In genomic region chr3:16249336-16249735, GRCh38 we compare ENCODE assay signal across 8 cellular contexts. TPM values are rescaled to one million over a fixed set of nuclear protein-coding genes. Genes with fewer than 3 reads are reported as not detected.
DNase-seq lines count a peak whose midpoint lies in the region; ATAC-seq, FAIRE-seq and TF ChIP-seq lines count a peak whose summit lies in the region.

No MANE protein-coding gene starts in this region.

- no TSS peak for BruUV-seq in K562 (replicated peaks; lab: Mats Ljungman, UMichigan)

- DNase-seq in activated naive CD8-positive, alpha-beta T cell treated with anti-CD3 and anti-CD28 coated beads, Interleukin-2, amount 50 U/mL, for 24 hours: peak; percentile 29
- no peak for DNase-seq in activated naive CD8-positive, alpha-beta T cell treated with anti-CD3 and anti-CD28 coated beads for 36 hours
- DNase-seq in MM.1S: peak; percentile 14
- DNase-seq in K562 (ENCODE audit: extremely low read depth in 1 of 4, low spot score in 3 of 4): peak; percentile 57 to 71 (median 58)
- no peak for DNase-seq in progenitor cell of endocrine pancreas (ENCODE audit: low spot score, unreplicated experiment)
- no peak for DNase-seq in esophagus squamous epithelium (lab: John Stamatoyannopoulos, UW)
- no peak for DNase-seq in C1 segment of cervical spinal cord (lab: John Stamatoyannopoulos, UW)

- H4K20me1 ChIP-seq in MM.1S (ENCODE audit: insufficient read depth, low read length) (no peaks in the 10 kb centered on the region), K562 (replicated peaks; ENCODE audit: control insufficient read depth, insufficient read depth, low read length) (0 out of 2 replicates have a peak, but pooled peaks cover 5% of the 10 kb centered on the region)

- H3K79me2 ChIP-seq in MM.1S (ENCODE audit: low read length) (no peaks in the 10 kb centered on the region), K562 (ENCODE audit: control insufficient read depth, insufficient read depth, low read length) (no peaks in the 10 kb centered on the region)

- no peaks in the 10 kb centered on the region for H3K9me2 ChIP-seq in MM.1S (replicated peaks; ENCODE audit: insufficient read depth, low read length)

- intact Hi-C loops in K562 (cut with micrococcal nuclease): loop anchor here (1.0 kb wide), 1 partner anchor 301 kb away; no protein-coding TSS in a partner anchor
- intact Hi-C loops in esophagus squamous epithelium (cut with DNase I): loop anchor here (10.0 kb wide), 1 partner anchor 435 kb away; no protein-coding TSS in a partner anchor

- in situ Hi-C loops in K562 (cut with MboI): loop anchor here (5.0 to 10.0 kb wide), 3 partner anchors 205 to 625 kb away; no protein-coding TSS in a partner anchor

- no peaks in the 10 kb centered on the region for H3K9me3 ChIP-seq in MM.1S (replicated peaks; ENCODE audit: insufficient read depth, low read length)
- no peaks in the 10 kb centered on the region for H3K9me3 ChIP-seq in K562 (replicated peaks; ENCODE audit: control insufficient read depth, insufficient read depth, low read depth, low read length)
- H3K9me3 ChIP-seq in esophagus squamous epithelium: no peaks in the 10 kb centered on the region

- FAIRE-seq in K562 (lab: Jason Lieb, UNC): peak; percentile 6

- no peaks in the 10 kb centered on the region for H3K27me3 Mint-ChIP-seq in activated naive CD8-positive, alpha-beta T cell treated with anti-CD3 and anti-CD28 coated beads, Interleukin-2, amount 50 U/mL, for 24 hours
- no peaks in the 10 kb centered on the region for H3K27me3 Mint-ChIP-seq in activated naive CD8-positive, alpha-beta T cell treated with anti-CD3 and anti-CD28 coated beads for 36 hours
- no peaks in the 10 kb centered on the region for H3K27me3 Mint-ChIP-seq in progenitor cell of endocrine pancreas

- no peak overlapping the region for H3K4me3 Mint-ChIP-seq in activated naive CD8-positive, alpha-beta T cell treated with anti-CD3 and anti-CD28 coated beads, Interleukin-2, amount 50 U/mL, for 24 hours
- no peak overlapping the region for H3K4me3 Mint-ChIP-seq in activated naive CD8-positive, alpha-beta T cell treated with anti-CD3 and anti-CD28 coated beads for 36 hours
- H3K4me3 Mint-ChIP-seq in progenitor cell of endocrine pancreas (ENCODE audit: low read depth): no peak overlapping the region

- TF ChIP-seq POLR2A in K562 (conservative IDR thresholded peaks at IDR 0.05) (no peak), esophagus squamous epithelium (IDR thresholded peaks at IDR 0.05) (no peak)

- no peak for TF ChIP-seq EP300 in K562 (IDR thresholded peaks at IDR 0.05; ENCODE audit: low read length)

- no peak overlapping the region for H3K9ac ChIP-seq in MM.1S (ENCODE audit: low read length)
- no peak overlapping the region for H3K9ac ChIP-seq in K562 (ENCODE audit: insufficient read depth in 1 of 2, low read depth in 2 of 2, low read length in 2 of 2)

- no peaks in the 10 kb centered on the region for H3K4me1 ChIP-seq in MM.1S (ENCODE audit: low read length)
- H3K4me1 ChIP-seq in K562 (replicated peaks in 1 of 2; ENCODE audit: control insufficient read depth in 2 of 2, insufficient read depth in 2 of 2, low read length in 2 of 2): peaks cover 3 to 4% of the 10 kb centered on the region in 2 experiments; a peak in 2 of 5 replicates
- peaks cover 0 to 17% (median 11%) of the 10 kb centered on the region in 3 donors for H3K4me1 ChIP-seq in esophagus squamous epithelium

- H3K9me1 ChIP-seq in K562 (ENCODE audit: control insufficient read depth, insufficient read depth, low read length): no peaks in the 10 kb centered on the region

- POLR2A ChIA-PET in K562 (lab: Yijun Ruan, JAX): no interaction called here

- no peaks in the 10 kb centered on the region for H3F3A ChIP-seq in MM.1S (ENCODE audit: insufficient read depth, low read length)

- no peaks in the 10 kb centered on the region for H3K36me3 Mint-ChIP-seq in activated naive CD8-positive, alpha-beta T cell treated with anti-CD3 and anti-CD28 coated beads, Interleukin-2, amount 50 U/mL, for 24 hours (ENCODE audit: low read depth)
- H3K36me3 Mint-ChIP-seq in activated naive CD8-positive, alpha-beta T cell treated with anti-CD3 and anti-CD28 coated beads for 36 hours: no peaks in the 10 kb centered on the region
- H3K36me3 Mint-ChIP-seq in progenitor cell of endocrine pancreas (ENCODE audit: insufficient read depth): no peaks in the 10 kb centered on the region

- H3K27ac ChIP-seq in MM.1S (ENCODE audit: low read length): no peak overlapping the region
- H3K27ac ChIP-seq in K562 (ENCODE audit: extremely low read depth, low read depth, low read length): no peak overlapping the region
- H3K27ac ChIP-seq in esophagus squamous epithelium: no peak overlapping the region

- no peak overlapping the region for H3K27ac Mint-ChIP-seq in activated naive CD8-positive, alpha-beta T cell treated with anti-CD3 and anti-CD28 coated beads, Interleukin-2, amount 50 U/mL, for 24 hours
- H3K27ac Mint-ChIP-seq in activated naive CD8-positive, alpha-beta T cell treated with anti-CD3 and anti-CD28 coated beads for 36 hours: no peak overlapping the region
- no peak overlapping the region for H3K27ac Mint-ChIP-seq in progenitor cell of endocrine pancreas

- H3K4me1 Mint-ChIP-seq in activated naive CD8-positive, alpha-beta T cell treated with anti-CD3 and anti-CD28 coated beads, Interleukin-2, amount 50 U/mL, for 24 hours: peaks cover 3% of the 10 kb centered on the region
- peaks cover 5% of the 10 kb centered on the region for H3K4me1 Mint-ChIP-seq in activated naive CD8-positive, alpha-beta T cell treated with anti-CD3 and anti-CD28 coated beads for 36 hours
- peaks cover 4% of the 10 kb centered on the region for H3K4me1 Mint-ChIP-seq in progenitor cell of endocrine pancreas (ENCODE audit: low read depth)

- H3K4me2 ChIP-seq in MM.1S (ENCODE audit: low read depth, low read length) (no peak overlapping the region), K562 (ENCODE audit: insufficient read depth, low read length) (no peak overlapping the region)

- H3K27me3 ChIP-seq in MM.1S (replicated peaks; ENCODE audit: insufficient read depth, low read length) (no peaks in the 10 kb centered on the region), K562 (ENCODE audit: control insufficient read depth in 2 of 2, insufficient read depth in 2 of 2, low read length in 2 of 2) (peaks cover 8 to 31% of the 10 kb centered on the region in 2 experiments), esophagus squamous epithelium (peaks cover 0 to 4% (median 0%) of the 10 kb centered on the region in 4 donors)

- H2AFZ ChIP-seq in MM.1S (ENCODE audit: low read length): no peak overlapping the region
- no peak overlapping the region for H2AFZ ChIP-seq in K562 (ENCODE audit: low read depth, low read length)

- H3K36me3 ChIP-seq in MM.1S (replicated peaks; ENCODE audit: insufficient read depth, low read length) (no peaks in the 10 kb centered on the region), K562 (ENCODE audit: control insufficient read depth, insufficient read depth, low read length) (no peaks in the 10 kb centered on the region), esophagus squamous epithelium (no peaks in the 10 kb centered on the region)

- peak; percentile 37 to 59; a peak in 3 of 4 replicates for TF ChIP-seq RAD21 in K562 (CRISPR knock-in tag; conservative IDR thresholded peaks at IDR 0.05 in 1 of 2, IDR thresholded peaks at IDR 0.05 in 1 of 2)

- no peak for ATAC-seq in activated naive CD8-positive, alpha-beta T cell treated with anti-CD3 and anti-CD28 coated beads, Interleukin-2, amount 50 U/mL, for 24 hours
- peak; percentile 83 for ATAC-seq in K562
- ATAC-seq in GM21526 (IDR thresholded peaks at IDR 0.05; ENCODE audit: low FRiP score, unreplicated experiment): no peak

- TF ChIP-seq CTCF in MM.1S (IDR thresholded peaks at IDR 0.05; ENCODE audit: low read length) (peak; percentile 43), K562 (IDR thresholded peaks at IDR 0.05 in 2 of 3, conservative IDR thresholded peaks at IDR 0.05 in 1 of 3; ENCODE audit: insufficient read depth in 2 of 3, low read depth in 1 of 3, low read length in 3 of 3) (peak; percentile 53 to 84 (median 79)), progenitor cell of endocrine pancreas (IDR thresholded peaks at IDR 0.05; ENCODE audit: unreplicated experiment) (peak; percentile 41), esophagus squamous epithelium (IDR thresholded peaks at IDR 0.05) (peak in 1 of 6 experiments; percentile 14)

- H3K4me3 ChIP-seq in MM.1S (ENCODE audit: low read length) (no peak overlapping the region), K562 (no peak overlapping the region), esophagus squamous epithelium (no peak overlapping the region)

- whole genome bisulfite sequencing in K562 (ENCODE audit: insufficient coverage, low coverage, missing lambda C conversion rate): 0% methylated on average over 3 of the region's 3 CpGs
- WGBS in esophagus squamous epithelium, 2 donors: 0 to 28% methylated on average over 1 to 2 of the region's 3 CpGs

- CTCF ChIA-PET in K562 (lab: Yijun Ruan, JAX; ENCODE audit: low intra/inter-chr PET ratio): interaction anchor here (4.7 kb wide), 1 partner anchor 201 kb away, joined by 31 read pairs; no protein-coding TSS in a partner anchor

- no peaks in the 10 kb centered on the region for H3K9me3 Mint-ChIP-seq in activated naive CD8-positive, alpha-beta T cell treated with anti-CD3 and anti-CD28 coated beads, Interleukin-2, amount 50 U/mL, for 24 hours
- H3K9me3 Mint-ChIP-seq in activated naive CD8-positive, alpha-beta T cell treated with anti-CD3 and anti-CD28 coated beads for 36 hours: no peaks in the 10 kb centered on the region
- no peaks in the 10 kb centered on the region for H3K9me3 Mint-ChIP-seq in progenitor cell of endocrine pancreas (ENCODE audit: low read depth)

RNA-seq across cellular contexts. Expression of gene DPH3, which starts 15.4 kb away (rescaled TPM):
- total RNA-seq in activated naive CD8-positive, alpha-beta T cell treated with anti-CD3 and anti-CD28 coated beads for 36 hours: 10 to 100 TPM; 28.2 to 28.7 TPM
- 3.7 and 8.1 TPM in 2 replicates for total RNA-seq in K562 (2011; cell fraction: chromatin; rRNA removed; ENCODE audit: low replicate concordance)
- 3.0 and 3.2 TPM in 2 replicates for total RNA-seq in K562 (2011; cell fraction: nucleolus; rRNA removed)
- total RNA-seq in K562 (2011; cell fraction: nucleoplasm; rRNA removed): 6.1 and 11.6 TPM in 2 replicates
- total RNA-seq in K562 (2014; rRNA removed): 15.9 and 16.0 TPM in 2 replicates
- 32.8 and 34.2 TPM in 2 replicates for total RNA-seq in K562 (2014; rRNA removed; fragmentation: Illumina TruSeq; extraction: Trizol)
- 26.9 and 30.3 TPM in 2 replicates for total RNA-seq in K562 (2015; rRNA removed; fragmentation: Illumina TruSeq; extraction: Trizol)
- total RNA-seq in K562 (2021): 44.0 and 46.0 TPM in 2 replicates
- polyA plus RNA-seq in K562 (2011; rRNA removed): 48.3 and 62.7 TPM in 2 replicates
- polyA plus RNA-seq in K562 (2011; cell fraction: cytosol; rRNA removed): 8.6 and 12.8 TPM in 2 replicates
- polyA plus RNA-seq in K562 (2011; cell fraction: nucleus; rRNA removed): 5.3 and 11.8 TPM in 2 replicates
- polyA plus RNA-seq in K562 (2012): 26.1 and 35.0 TPM in 2 replicates
- polyA plus RNA-seq in K562 (2014; fragmentation: Illumina TruSeq; extraction: Trizol): 36.6 and 38.7 TPM in 2 replicates
- 100 to 1,000 TPM; 131 TPM for polyA plus RNA-seq in K562 (2014; fragmentation: Nextera tagmentation; extraction: Ambion mirVana)
- polyA plus RNA-seq in K562 (2014; rRNA removed): 27.2 and 28.3 TPM in 2 replicates
- polyA minus RNA-seq in K562 (2011; rRNA and poly(A)+ RNA removed): 24.8 and 26.0 TPM in 2 replicates
- 11.1 and 12.0 TPM in 2 replicates for polyA minus RNA-seq in K562 (2011; cell fraction: cytosol; rRNA and poly(A)+ RNA removed)
- polyA minus RNA-seq in K562 (2011; cell fraction: nucleus; rRNA and poly(A)+ RNA removed): 5.1 and 9.1 TPM in 2 replicates
- total RNA-seq in progenitor cell of endocrine pancreas: 25.1 and 27.8 TPM in 2 replicates
- total RNA-seq in esophagus squamous epithelium: 10 to 100 TPM in 2 of 4 donors, 1 to 10 TPM in 2; 2.8 to 21.9 (median 10.0) TPM

RNA-seq across cellular contexts. Expression of gene OXNAD1, which starts 15.7 kb away (rescaled TPM):
- 10 to 100 TPM; 37.9 to 41.8 TPM for total RNA-seq in activated naive CD8-positive, alpha-beta T cell treated with anti-CD3 and anti-CD28 coated beads for 36 hours
- 95.1 and 114 TPM in 2 replicates for total RNA-seq in K562 (2011; cell fraction: chromatin; rRNA removed; ENCODE audit: low replicate concordance)
- 55.7 and 63.8 TPM in 2 replicates for total RNA-seq in K562 (2011; cell fraction: nucleolus; rRNA removed)
- total RNA-seq in K562 (2011; cell fraction: nucleoplasm; rRNA removed): 70.1 and 91.8 TPM in 2 replicates
- total RNA-seq in K562 (2014; rRNA removed) (41.2 and 41.6 TPM in 2 replicates), K562 (2014; rRNA removed; fragmentation: Illumina TruSeq; extraction: Trizol) (43.6 and 49.4 TPM in 2 replicates), K562 (2015; rRNA removed; fragmentation: Illumina TruSeq; extraction: Trizol) (37.7 and 41.1 TPM in 2 replicates), K562 (2021) (38.9 and 40.9 TPM in 2 replicates), progenitor cell of endocrine pancreas (17.6 and 18.5 TPM in 2 replicates), esophagus squamous epithelium (10 to 100 TPM in 3 of 4 donors, 1 to 10 TPM in 1; 8.0 to 17.2 (median 15.4) TPM)
- polyA plus RNA-seq in K562 (2011; rRNA removed) (35.5 and 44.4 TPM in 2 replicates), K562 (2014; fragmentation: Illumina TruSeq; extraction: Trizol) (42.9 and 44.1 TPM in 2 replicates), K562 (2014; fragmentation: Nextera tagmentation; extraction: Ambion mirVana) (10 to 100 TPM; 12.8 to 14.5 TPM), K562 (2014; rRNA removed) (33.0 and 38.2 TPM in 2 replicates)
- polyA plus RNA-seq in K562 (2011; cell fraction: cytosol; rRNA removed): 19.0 and 27.9 TPM in 2 replicates
- 38.4 and 44.0 TPM in 2 replicates for polyA plus RNA-seq in K562 (2011; cell fraction: nucleus; rRNA removed)
- polyA plus RNA-seq in K562 (2012): 25.3 and 33.7 TPM in 2 replicates
- polyA minus RNA-seq in K562 (2011; rRNA and poly(A)+ RNA removed): 63.7 and 64.9 TPM in 2 replicates
- polyA minus RNA-seq in K562 (2011; cell fraction: cytosol; rRNA and poly(A)+ RNA removed): 19.3 and 23.3 TPM in 2 replicates
- polyA minus RNA-seq in K562 (2011; cell fraction: nucleus; rRNA and poly(A)+ RNA removed): 54.3 and 94.4 TPM in 2 replicates

Comparison
In these comparisons a context has a peak if more than half of its experiments do, and no peak if none do; other contexts are left out.
1. DNase-seq: peak in activated naive CD8-positive, alpha-beta T cell treated with anti-CD3 and anti-CD28 coated beads, Interleukin-2, amount 50 U/mL, for 24 hours (single experiment), MM.1S (single experiment) and K562 (4 of 4); none in activated naive CD8-positive, alpha-beta T cell treated with anti-CD3 and anti-CD28 coated beads for 36 hours (single experiment), progenitor cell of endocrine pancreas (single experiment), esophagus squamous epithelium (single experiment) and C1 segment of cervical spinal cord (0 of 14).